ENCODE assay signal across 1 cellular context in the genomic region with DNA sequence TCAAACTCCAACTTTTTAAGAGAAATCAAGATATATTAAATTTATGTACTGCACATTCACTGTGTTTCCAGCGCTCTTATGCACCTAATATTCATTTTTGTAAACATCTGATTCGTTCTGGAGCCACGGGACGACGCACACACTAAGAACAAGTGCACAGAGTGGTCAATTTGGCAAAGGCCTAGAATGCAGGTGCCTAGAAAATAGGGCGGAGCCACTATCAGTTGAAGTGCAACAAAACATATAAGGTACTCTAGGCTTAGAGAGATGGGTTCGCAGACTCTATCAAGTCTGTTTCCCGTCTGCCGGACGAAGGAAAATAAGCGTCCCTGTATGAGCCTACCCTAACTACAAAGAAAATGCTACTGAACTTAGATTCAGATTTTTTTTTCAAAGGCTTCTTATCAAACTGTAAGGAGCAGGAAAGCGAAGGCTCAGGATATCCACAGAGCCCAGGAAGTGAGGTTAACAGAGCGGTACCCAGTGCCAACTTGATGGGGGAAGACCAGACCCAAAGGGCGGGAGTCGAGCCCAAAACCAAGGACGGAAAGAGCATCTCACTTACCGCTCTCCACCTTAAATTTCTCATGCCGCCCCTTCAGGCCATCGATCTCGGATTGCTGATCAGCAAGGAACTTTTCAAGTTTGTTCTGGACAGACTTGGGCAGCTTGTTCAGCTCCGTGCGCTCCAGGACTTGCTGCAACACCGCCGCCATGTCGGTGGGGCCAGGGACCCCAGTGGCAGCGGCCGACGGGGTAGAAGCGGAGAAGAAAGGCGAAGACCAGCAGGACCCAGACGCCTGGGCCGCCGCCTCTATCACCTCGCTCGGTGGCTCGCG.
A peak's percentile ranks its signal among the peaks of the same experiment; 100 is the strongest.
TF ChIP-seq lines count a peak whose summit lies in the region.

No MANE protein-coding gene starts in this region.

TF ChIP-seq in K562, 482 proteins besides CTCF, POLR2A, EP300 and RAD21 (continued from another document and continues in another):
- TF ChIP-seq ARID3B (CRISPR knock-in tag; IDR thresholded peaks at IDR 0.05; ENCODE audit: borderline replicate concordance) (peak; percentile 83; the same call in 1 of the 2 replicates), RREB1 (CRISPR knock-in tag; IDR thresholded peaks at IDR 0.05) (0 out of 2 replicates have a peak, but pooled peaks have one; percentile 39), PHB (CRISPR knock-in tag; IDR thresholded peaks at IDR 0.05) (no peak), CEBPG (CRISPR knock-in tag; IDR thresholded peaks at IDR 0.05) (no peak; the same call in 1 of the 2 replicates), CEBPG (tag; conservative IDR thresholded peaks at IDR 0.05 in 1 of 2, IDR thresholded peaks at IDR 0.05 in 1 of 2) (peak in 1 of 2 experiments; percentile 63; a peak in 2 of 4 replicates), ZBTB49 (CRISPR knock-in tag; IDR thresholded peaks at IDR 0.05; ENCODE audit: borderline replicate concordance) (no peak), RBM25 (IDR thresholded peaks at IDR 0.05; ENCODE audit: low read depth, low read length, severe bottlenecking) (peak; percentile 58), ZFX (CRISPR knock-in tag; IDR thresholded peaks at IDR 0.05) (0 out of 2 replicates have a peak, but pooled peaks have one; percentile 43), HDAC1 (IDR thresholded peaks at IDR 0.05) (peak in 1 of 2 experiments; percentile 25; a peak in 1 of 4 replicates), ZBTB9 (CRISPR knock-in tag; IDR thresholded peaks at IDR 0.05) (peak; percentile 30; the same call in 1 of the 2 replicates), ZFPM2 (CRISPR knock-in tag; IDR thresholded peaks at IDR 0.05) (no peak), GATA2 (CRISPR knock-in tag; IDR thresholded peaks at IDR 0.05) (no peak), EP400 (IDR thresholded peaks at IDR 0.05) (no peak), ARID3A (IDR thresholded peaks at IDR 0.05; ENCODE audit: borderline replicate concordance, low read depth, low read length) (0 out of 2 replicates have a peak, but pooled peaks have one; percentile 22), ZNF75A (CRISPR knock-in tag; IDR thresholded peaks at IDR 0.05) (0 out of 2 replicates have a peak, but pooled peaks have one; percentile 58), ZSCAN32 (CRISPR knock-in tag; IDR thresholded peaks at IDR 0.05) (peak; percentile 72), RUNX1 (IDR thresholded peaks at IDR 0.05; ENCODE audit: low read depth) (no peak), ZNF165 (CRISPR knock-in tag; IDR thresholded peaks at IDR 0.05; ENCODE audit: borderline replicate concordance) (peak; percentile 62; the same call in 1 of the 2 replicates), ZNF224 (CRISPR knock-in tag; IDR thresholded peaks at IDR 0.05) (peak; percentile 69; the same call in 1 of the 2 replicates), TEAD1 (CRISPR knock-in tag; IDR thresholded peaks at IDR 0.05) (peak in 1 of 2 experiments; percentile 5; a peak in 1 of 4 replicates), THRAP3 (IDR thresholded peaks at IDR 0.05; ENCODE audit: borderline replicate concordance) (no peak), SMAD4 (CRISPR knock-in tag; conservative IDR thresholded peaks at IDR 0.05) (no peak), ZNF324 (CRISPR knock-in tag; IDR thresholded peaks at IDR 0.05) (no peak; the same call in 1 of the 2 replicates), TAF9B (IDR thresholded peaks at IDR 0.05; ENCODE audit: partially characterized antibody) (peak; percentile 27), PHF20 (IDR thresholded peaks at IDR 0.05; ENCODE audit: partially characterized antibody) (peak; percentile 53), ZNF561 (CRISPR knock-in tag; conservative IDR thresholded peaks at IDR 0.05) (no peak), GATAD2A (IDR thresholded peaks at IDR 0.05) (peak; percentile 72; the same call in 1 of the 2 replicates), GATAD2B (IDR thresholded peaks at IDR 0.05; ENCODE audit: borderline replicate concordance) (no peak), KDM5B (IDR thresholded peaks at IDR 0.05; ENCODE audit: insufficient replicate concordance, low read depth, low read length) (peak; percentile 38), HMG20A (CRISPR knock-in tag; conservative IDR thresholded peaks at IDR 0.05) (peak; percentile 54; the same call in 1 of the 2 replicates), FOXK1 (CRISPR knock-in tag; IDR thresholded peaks at IDR 0.05; ENCODE audit: borderline replicate concordance) (0 out of 2 replicates have a peak, but pooled peaks have one; percentile 81), RBM22 (IDR thresholded peaks at IDR 0.05; ENCODE audit: low read depth, low read length, poor library complexity, severe bottlenecking) (no peak), HBP1 (CRISPR knock-in tag; IDR thresholded peaks at IDR 0.05) (0 out of 2 replicates have a peak, but pooled peaks have one; percentile 10)
- TF ChIP-seq, protein P1, sequence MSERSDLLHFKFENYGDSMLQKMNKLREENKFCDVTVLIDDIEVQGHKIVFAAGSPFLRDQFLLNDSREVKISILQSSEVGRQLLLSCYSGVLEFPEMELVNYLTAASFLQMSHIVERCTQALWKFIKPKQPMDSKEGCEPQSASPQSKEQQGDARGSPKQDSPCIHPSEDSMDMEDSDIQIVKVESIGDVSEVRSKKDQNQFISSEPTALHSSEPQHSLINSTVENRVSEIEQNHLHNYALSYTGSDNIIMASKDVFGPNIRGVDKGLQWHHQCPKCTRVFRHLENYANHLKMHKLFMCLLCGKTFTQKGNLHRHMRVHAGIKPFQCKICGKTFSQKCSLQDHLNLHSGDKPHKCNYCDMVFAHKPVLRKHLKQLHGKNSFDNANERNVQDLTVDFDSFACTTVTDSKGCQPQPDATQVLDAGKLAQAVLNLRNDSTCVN (CRISPR knock-in tag; IDR thresholded peaks at IDR 0.05) = 0 out of 2 replicates have a peak, but pooled peaks have one; percentile 28
- TF ChIP-seq, protein P2, sequence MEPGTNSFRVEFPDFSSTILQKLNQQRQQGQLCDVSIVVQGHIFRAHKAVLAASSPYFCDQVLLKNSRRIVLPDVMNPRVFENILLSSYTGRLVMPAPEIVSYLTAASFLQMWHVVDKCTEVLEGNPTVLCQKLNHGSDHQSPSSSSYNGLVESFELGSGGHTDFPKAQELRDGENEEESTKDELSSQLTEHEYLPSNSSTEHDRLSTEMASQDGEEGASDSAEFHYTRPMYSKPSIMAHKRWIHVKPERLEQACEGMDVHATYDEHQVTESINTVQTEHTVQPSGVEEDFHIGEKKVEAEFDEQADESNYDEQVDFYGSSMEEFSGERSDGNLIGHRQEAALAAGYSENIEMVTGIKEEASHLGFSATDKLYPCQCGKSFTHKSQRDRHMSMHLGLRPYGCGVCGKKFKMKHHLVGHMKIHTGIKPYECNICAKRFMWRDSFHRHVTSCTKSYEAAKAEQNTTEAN (CRISPR knock-in tag; IDR thresholded peaks at IDR 0.05) = 0 out of 2 replicates have a peak, but pooled peaks have one; percentile 67
